10 cellular contexts compared by ENCODE assay signal in genomic region chr2:101463885-101464653, GRCh38. TPM values are rescaled to one million over a fixed set of nuclear protein-coding genes. Genes with fewer than 3 reads are reported as not detected.
DNase-seq lines count a peak whose midpoint lies in the region; TF ChIP-seq lines count a peak whose summit lies in the region.
"Had no signal": no experiment of that assay in that cellular context is flagged by ENCODE, and none has a peak within 500 bp of the region (broad histone marks: within the 10 kb centered on the region; RNA-seq: fewer than 3 reads in every experiment).

No MANE protein-coding gene starts in this region.

- no peak overlapping the region for H3K4me3 ChIP-seq in fibroblast of pulmonary artery (replicated peaks; ENCODE audit: low read depth, low read length)
- peak overlapping the region; percentile 18 for H3K4me3 ChIP-seq in skeletal muscle satellite cell (ENCODE audit: low read length)
- H3K4me3 ChIP-seq: hepatocyte had no signal

- H3K36me3 ChIP-seq in skeletal muscle satellite cell (ENCODE audit: insufficient read depth, low read length): no peaks in the 10 kb centered on the region

- H3K9ac ChIP-seq in skeletal muscle satellite cell (ENCODE audit: low read depth, low read length): peak overlapping the region; percentile 64

- H3K4me1 ChIP-seq in skeletal muscle satellite cell (ENCODE audit: control insufficient read depth, insufficient read depth, low read length): peaks cover 39% of the 10 kb centered on the region

- H3K4me2 ChIP-seq in skeletal muscle satellite cell (ENCODE audit: low read length): peak overlapping the region; percentile 33
- H3K4me2 ChIP-seq: hepatocyte had no signal

- no peaks in the 10 kb centered on the region for H3K9me3 ChIP-seq in skeletal muscle satellite cell (replicated peaks; ENCODE audit: low read length)

- peak; percentile 5 for DNase-seq in GM10266 (ENCODE audit: extremely low spot score)
- DNase-seq in fibroblast of pulmonary artery (ENCODE audit: low read depth): peak; percentile 99
- no peak for DNase-seq in ecto neural progenitor cell (ENCODE audit: low spot score)
- DNase-seq in HPDE6-E6E7 (ENCODE audit: extremely low spot score): no peak
- DNase-seq in NCI-H2107 (lab: John Stamatoyannopoulos, UW): no peak
- DNase-seq: activated naive CD8-positive, alpha-beta T cell treated with anti-CD3 and anti-CD28 coated beads for 36 hours; NCI-H510A had no signal

- H3K27me3 ChIP-seq in skeletal muscle satellite cell (ENCODE audit: control insufficient read depth, insufficient read depth, low read length): no peaks in the 10 kb centered on the region
- H3K27me3 ChIP-seq: hepatocyte had no signal

- TF ChIP-seq CTCF in GM10266 (IDR thresholded peaks at IDR 0.05; ENCODE audit: control insufficient read depth, insufficient read depth, low read depth, missing control alignments): no peak
- TF ChIP-seq CTCF in fibroblast of pulmonary artery (IDR thresholded peaks at IDR 0.05; ENCODE audit: low read length, missing control alignments): no peak

TF ChIP-seq in PFSK-1, 5 proteins besides CTCF, POLR2A, EP300 and RAD21:
- no peak for TF ChIP-seq SIN3A (IDR thresholded peaks at IDR 0.05; ENCODE audit: borderline replicate concordance, insufficient read depth, low read length)
- TF ChIP-seq FOXP2 (optimal IDR thresholded peaks at IDR 0.05; ENCODE audit: borderline replicate concordance, extremely low read depth, extremely low read length, insufficient read depth): peak; percentile 48

RNA-seq across cellular contexts. Expression of gene RFX8, which starts 10.8 kb away (rescaled TPM):
- not detected for polyA plus RNA-seq in PFSK-1 (2012; ENCODE audit: insufficient read length, low read depth)
- total RNA-seq in skeletal muscle satellite cell (2012; rRNA removed): 11.7 and 13.5 TPM in 2 replicates
- total RNA-seq: activated naive CD8-positive, alpha-beta T cell treated with anti-CD3 and anti-CD28 coated beads for 36 hours; hepatocyte had no signal

Comparison
In these comparisons a context has a peak if more than half of its experiments do, and no peak if none do; other contexts are left out.
1. DNase-seq: peak in GM10266 (single experiment) and fibroblast of pulmonary artery (single experiment); none in ecto neural progenitor cell (single experiment), HPDE6-E6E7 (single experiment) and NCI-H2107 (single experiment).